Comparison of ENCODE assay signal across 29 cellular contexts in the genomic region with DNA sequence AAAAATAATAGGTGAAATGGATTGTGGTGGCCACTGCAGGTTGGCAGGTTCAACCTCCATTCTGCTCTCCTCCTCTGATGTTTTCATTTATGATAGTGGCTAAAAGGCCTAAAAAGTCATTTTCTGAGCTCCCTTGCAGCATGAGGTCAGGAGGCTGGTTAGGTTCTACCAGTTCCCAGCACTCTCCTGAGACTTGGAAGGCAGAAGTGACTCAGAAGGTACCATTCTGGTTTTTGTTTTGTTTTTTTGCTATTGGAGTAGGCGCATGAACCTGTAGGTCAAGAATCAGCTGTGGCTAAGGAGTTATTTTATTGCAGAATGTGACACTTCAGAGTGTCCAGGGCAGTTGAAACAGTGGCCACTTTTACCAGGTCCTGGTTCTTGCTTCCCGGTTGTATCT.
"Had no signal": no experiment of that assay in that cellular context is flagged by ENCODE, and none has a peak within 500 bp of the region (broad histone marks: within the 10 kb centered on the region; RNA-seq: fewer than 3 reads in every experiment).

No MANE protein-coding gene starts in this region.

- H3K9me3 Mint-ChIP-seq: nephron, neural crest cell, type B pancreatic cell had no signal

- H3K4me1 Mint-ChIP-seq: naive thymus-derived CD4-positive, alpha-beta T cell; natural killer cell; nephron; neural crest cell; stimulated activated effector memory CD8-positive, alpha-beta T cell treated with anti-CD3 and anti-CD28 coated beads, Interleukin-12 subunit alpha, Interleukin-12 subunit beta, amount 100 ng/mL, for 72 hours; stimulated activated naive CD8-positive, alpha-beta T cell treated with anti-CD3 and anti-CD28 coated beads, Interleukin-15, amount 100 ng/mL, for 72 hours had no signal

- H3K4me1 ChIP-seq: pancreas, prostate gland, sigmoid colon, suprapubic skin, testis, tibial artery, transverse colon, upper lobe of right lung, uterus had no signal

- H3K4me3 Mint-ChIP-seq: naive thymus-derived CD4-positive, alpha-beta T cell; natural killer cell; nephron; neural crest cell; stimulated activated effector memory CD8-positive, alpha-beta T cell treated with anti-CD3 and anti-CD28 coated beads, Interleukin-12 subunit alpha, Interleukin-12 subunit beta, amount 100 ng/mL, for 72 hours; stimulated activated naive CD8-positive, alpha-beta T cell treated with anti-CD3 and anti-CD28 coated beads, Interleukin-15, amount 100 ng/mL, for 72 hours; type B pancreatic cell had no signal

- DNase-seq: naive thymus-derived CD4-positive, alpha-beta T cell; natural killer cell; nucleus accumbens; pancreas; retina; right cardiac atrium; right lobe of liver; sigmoid colon; small intestine; stimulated activated CD4-positive, alpha-beta T cell treated with anti-CD3 and anti-CD28 coated beads, Interleukin-15, amount 100 ng/mL, for 24 hours; stimulated activated CD4-positive, alpha-beta T cell treated with anti-CD3 and anti-CD28 coated beads, Interleukin-2, amount 100 ng/mL, for 24 hours; stimulated activated CD4-positive, alpha-beta T cell treated with anti-CD3 and anti-CD28 coated beads, Interleukin-2, amount 100 ng/mL, for 48 hours; stimulated activated CD4-positive, alpha-beta T cell treated with anti-CD3 and anti-CD28 coated beads, Interleukin-4, amount 100 ng/mL, for 24 hours; stimulated activated naive CD4-positive, alpha-beta T cell; stimulated activated naive CD8-positive, alpha-beta T cell treated with anti-CD3 and anti-CD28 coated beads, Interleukin-15, amount 100 ng/mL, for 72 hours; stimulated activated naive CD8-positive, alpha-beta T cell treated with anti-CD3 and anti-CD28 coated beads, Interleukin-15, Interleukin-2, amounts not matched to agents 100 U/mL and 50 U/mL, for 24 hours; substantia nigra; testis; tibial artery; transverse colon; upper lobe of right lung; uterus had no signal

- H3K27me3 ChIP-seq: neutrophil, pancreas, right lobe of liver, sigmoid colon, suprapubic skin, testis, tibial artery, transverse colon, upper lobe of right lung, uterus had no signal

- H3K27me3 Mint-ChIP-seq: naive thymus-derived CD4-positive, alpha-beta T cell; stimulated activated naive CD8-positive, alpha-beta T cell treated with anti-CD3 and anti-CD28 coated beads, Interleukin-15, amount 100 ng/mL, for 72 hours; type B pancreatic cell had no signal

- H3K27ac Mint-ChIP-seq: naive thymus-derived CD4-positive, alpha-beta T cell; natural killer cell; nephron; stimulated activated effector memory CD8-positive, alpha-beta T cell treated with anti-CD3 and anti-CD28 coated beads, Interleukin-12 subunit alpha, Interleukin-12 subunit beta, amount 100 ng/mL, for 72 hours; stimulated activated naive CD8-positive, alpha-beta T cell treated with anti-CD3 and anti-CD28 coated beads, Interleukin-15, amount 100 ng/mL, for 72 hours; type B pancreatic cell had no signal

- H3K36me3 Mint-ChIP-seq: natural killer cell; stimulated activated effector memory CD8-positive, alpha-beta T cell treated with anti-CD3 and anti-CD28 coated beads, Interleukin-12 subunit alpha, Interleukin-12 subunit beta, amount 100 ng/mL, for 72 hours; type B pancreatic cell had no signal

- H3K9me3 ChIP-seq: neutrophil, pancreas, prostate gland, right lobe of liver, sigmoid colon, suprapubic skin, testis, tibial artery, transverse colon, upper lobe of right lung, uterus had no signal

- H3K4me3 ChIP-seq: pancreas, prostate gland, right lobe of liver, sigmoid colon, suprapubic skin, testis, tibial artery, transverse colon, upper lobe of right lung, uterus had no signal

- H3K36me3 ChIP-seq: neutrophil, pancreas, prostate gland, right lobe of liver, sigmoid colon, suprapubic skin, tibial artery, transverse colon, upper lobe of right lung, uterus had no signal

- H3K27ac ChIP-seq: neutrophil, pancreas, prostate gland, right lobe of liver, sigmoid colon, suprapubic skin, testis, tibial artery, transverse colon, upper lobe of right lung, uterus had no signal

- ATAC-seq: naive thymus-derived CD4-positive, alpha-beta T cell; natural killer cell; pancreas; right cardiac atrium; right lobe of liver; stimulated activated effector memory CD8-positive, alpha-beta T cell treated with anti-CD3 and anti-CD28 coated beads, Interleukin-12 subunit alpha, Interleukin-12 subunit beta, amount 100 ng/mL, for 72 hours; stimulated activated naive CD8-positive, alpha-beta T cell treated with anti-CD3 and anti-CD28 coated beads, Interleukin-15, amount 100 ng/mL, for 72 hours; stimulated activated naive CD8-positive, alpha-beta T cell treated with anti-CD3 and anti-CD28 coated beads, Interleukin-15, Interleukin-2, amounts not matched to agents 100 U/mL and 50 U/mL, for 24 hours; upper lobe of right lung had no signal
